In the genomic region with DNA sequence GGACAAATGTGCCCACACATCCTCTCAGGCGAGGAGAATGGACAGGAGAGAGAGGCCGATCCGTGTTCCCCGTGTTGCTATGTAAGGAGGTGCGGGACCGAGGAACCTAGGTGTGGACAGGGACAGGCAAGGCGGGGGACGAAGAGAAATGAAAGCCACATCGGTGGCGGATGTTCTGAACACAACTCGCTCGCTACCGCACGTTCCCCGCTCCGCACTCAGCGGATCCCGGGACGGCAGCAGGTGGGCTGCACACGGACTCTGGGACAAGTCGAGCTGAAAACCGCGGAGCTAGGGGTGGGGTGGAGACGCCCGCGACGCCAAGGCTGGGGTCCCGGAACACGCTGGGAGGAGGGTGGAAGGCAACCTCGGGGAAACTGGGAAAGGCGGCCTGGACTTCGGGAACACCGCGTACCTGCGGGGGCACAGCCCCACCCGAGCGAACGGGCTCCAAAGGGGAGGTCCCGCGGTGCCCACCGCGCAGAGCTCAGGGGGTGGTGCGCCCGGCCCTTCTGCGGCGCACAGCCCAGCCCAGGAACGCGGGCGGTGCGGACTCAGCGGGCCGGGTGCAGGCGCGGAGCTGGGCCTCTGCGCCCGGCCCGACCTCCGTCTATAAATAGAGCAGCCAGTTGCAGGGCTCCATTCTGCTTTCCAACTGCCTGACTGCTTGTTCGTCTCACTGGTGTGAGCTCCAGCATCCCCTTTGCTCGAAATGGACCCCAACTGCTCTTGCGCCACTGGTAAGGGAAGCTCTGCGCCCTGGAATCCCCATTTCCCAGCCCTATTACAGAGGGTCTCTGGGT, we compare ENCODE assay signal across 8 cellular contexts. TPM values are rescaled to one million over a fixed set of nuclear protein-coding genes. Genes with fewer than 3 reads are reported as not detected.
DNase-seq lines count a peak whose midpoint lies in the region; ATAC-seq and TF ChIP-seq lines count a peak whose summit lies in the region.

Gene MT1E (plus strand): TSS at position 642 of the 803 bp plus-strand sequence. CDS start 71 bp downstream, at position 713.

- in situ Hi-C loops in GM23248 (cut with MboI), result no loop called here

- no peaks in the 10 kb centered on the region for H3K9me2 ChIP-seq in GM23248 (ENCODE audit: insufficient read depth)

- peak within 1 kb of the TSS; percentile 98 for H3K4me2 ChIP-seq in GM23248 (ENCODE audit: unreplicated experiment)
- H3K4me2 ChIP-seq in osteoblast (ENCODE audit: insufficient read depth, low read length), result peak within 1 kb of the TSS; percentile 97

- H3K27ac ChIP-seq in AG04450 (ENCODE audit: low read depth, low read length) (peak within 1 kb of the TSS; percentile 78), GM23248 (peak within 1 kb of the TSS; percentile 98), osteoblast (ENCODE audit: low read depth, low read length) (peak within 1 kb of the TSS; percentile 97), upper lobe of right lung (peak within 1 kb of the TSS; percentile 93)

- H3K4me1 ChIP-seq in GM23248 (ENCODE audit: insufficient read depth), result peaks cover 4% of the 10 kb centered on the region; the same call in 1 of the 2 replicates
- peaks cover 22% of the 10 kb centered on the region for H3K4me1 ChIP-seq in adipocyte (ENCODE audit: control insufficient read depth, insufficient read depth, low read length)
- H3K4me1 ChIP-seq in osteoblast (ENCODE audit: insufficient read depth, low read length), result peaks cover 13% of the 10 kb centered on the region
- peaks cover 6% of the 10 kb centered on the region for H3K4me1 ChIP-seq in upper lobe of right lung

- H3K36me3 ChIP-seq in GM23248 (ENCODE audit: low read depth) (no peaks in the 10 kb centered on the region), adipocyte (ENCODE audit: control insufficient read depth, insufficient read depth, low read length, severe bottlenecking) (no peaks in the 10 kb centered on the region), osteoblast (ENCODE audit: insufficient read depth, low read length) (no peaks in the 10 kb centered on the region), upper lobe of right lung (no peaks in the 10 kb centered on the region)

- WGBS in GM23248 (ENCODE audit: low coverage in 1 of 2, low lambda C conversion rate in 2 of 2, missing lambda C conversion rate in 2 of 2), 2 experiments, result 4 to 5% methylated on average over 48 to 62 of the region's 62 CpGs

- CTCF ChIA-PET in AG04450 (lab: Charles Lee), result interaction anchor here (0.6 to 1.4 kb wide), 4 partner anchors 17 to 111 kb away, joined by 3 to 7 read pairs (median 4); partner anchors contain the start of gene MT2A

- H2AFZ ChIP-seq in GM23248 (peak within 1 kb of the TSS; percentile 89), osteoblast (ENCODE audit: low read length) (peak within 1 kb of the TSS; percentile 95)

- H3F3A ChIP-seq in GM23248 (ENCODE audit: insufficient read depth), result peaks cover 28% of the 10 kb centered on the region

- intact Hi-C loops in cardiac septum (cut with DNase I), result no loop called here
- intact Hi-C loops in upper lobe of right lung (cut with DNase I), result no loop called here

- H3K27me3 ChIP-seq in AG04450 (ENCODE audit: control insufficient read depth, insufficient read depth, low read length), result no peaks in the 10 kb centered on the region
- H3K27me3 ChIP-seq in GM23248 (replicated peaks; ENCODE audit: insufficient read depth), result no peaks in the 10 kb centered on the region
- no peaks in the 10 kb centered on the region for H3K27me3 ChIP-seq in adipocyte (replicated peaks; ENCODE audit: control insufficient read depth, insufficient read depth, low read length)
- no peaks in the 10 kb centered on the region for H3K27me3 ChIP-seq in osteoblast (ENCODE audit: insufficient read depth, low read length)
- H3K27me3 ChIP-seq in upper lobe of right lung, result no peaks in the 10 kb centered on the region

- POLR2A ChIA-PET in AG04450 (lab: Yijun Ruan, JAX), result interaction anchor here (0.6 to 4.8 kb wide), 22 partner anchors 9 to 174 kb away, joined by 3 to 201 read pairs (median 4); partner anchors contain the start of genes MT1F, MT1G, MT1X and MT2A

- no peaks in the 10 kb centered on the region for H3K9me3 ChIP-seq in AG04450 (ENCODE audit: control insufficient read depth, insufficient read depth, low read length)
- H3K9me3 ChIP-seq in GM23248 (ENCODE audit: low read depth), result no peaks in the 10 kb centered on the region
- no peaks in the 10 kb centered on the region for H3K9me3 ChIP-seq in adipocyte (ENCODE audit: control insufficient read depth, low read length)
- H3K9me3 ChIP-seq in osteoblast (ENCODE audit: low read depth, low read length), result no peaks in the 10 kb centered on the region
- no peaks in the 10 kb centered on the region for H3K9me3 ChIP-seq in upper lobe of right lung

- H3K4me3 ChIP-seq in AG04450 (ENCODE audit: low read depth, low read length), result peak within 1 kb of the TSS; percentile 73
- H3K4me3 ChIP-seq in GM23248, result peak within 1 kb of the TSS; percentile 91
- H3K4me3 ChIP-seq in adipocyte (ENCODE audit: low read length), result peak within 1 kb of the TSS; percentile 92
- H3K4me3 ChIP-seq in osteoblast (ENCODE audit: insufficient read depth, low read length), result peak within 1 kb of the TSS; percentile 86
- H3K4me3 ChIP-seq in upper lobe of right lung, result peak within 1 kb of the TSS; percentile 70

- H3K9ac ChIP-seq in GM23248, result peak within 1 kb of the TSS; percentile 96
- H3K9ac ChIP-seq in adipocyte (ENCODE audit: low read length), result peak within 1 kb of the TSS; percentile 98

- no peaks in the 10 kb centered on the region for H4K20me1 ChIP-seq in GM23248 (ENCODE audit: insufficient read depth)
- peaks cover 4% of the 10 kb centered on the region for H4K20me1 ChIP-seq in osteoblast (ENCODE audit: insufficient read depth, low read length)

- no peak for DNase-seq in AG04450 (ENCODE audit: low read depth, low spot score)
- peak; percentile 97 for DNase-seq in GM23248
- peak; percentile 87 for DNase-seq in NOMO-1 treated with DMSO at 0.1 percent for 48 hours (lab: John Stamatoyannopoulos, UW; ENCODE audit: unreplicated experiment)
- DNase-seq in adipocyte (ENCODE audit: low read depth), result peak; percentile 76
- no peak for DNase-seq in cardiac septum (ENCODE audit: low spot score)
- DNase-seq in osteoblast (ENCODE audit: insufficient read length, low spot score, missing footprints), result peak; percentile 98
- DNase-seq in upper lobe of right lung, result peak; percentile 92

- ATAC-seq in upper lobe of right lung (peak; percentile 96), HG02885 (IDR thresholded peaks at IDR 0.05; ENCODE audit: poor library complexity, unreplicated experiment) (no peak)

- peaks cover 11% of the 10 kb centered on the region for H3K79me2 ChIP-seq in GM23248 (ENCODE audit: insufficient read depth)
- peaks cover 17% of the 10 kb centered on the region for H3K79me2 ChIP-seq in osteoblast (ENCODE audit: insufficient read depth, low read length)

- TF ChIP-seq CTCF in AG04450 (IDR thresholded peaks at IDR 0.05; ENCODE audit: low read depth, low read length) (no peak), osteoblast (IDR thresholded peaks at IDR 0.05; ENCODE audit: extremely low read depth, low read depth, low read length) (no peak), upper lobe of right lung (IDR thresholded peaks at IDR 0.05) (no peak)

RNA-seq across cellular contexts. Expression of gene MT1E, which starts in this region (rescaled TPM):
- polyA plus RNA-seq in AG04450 (2011; rRNA removed) (153 and 250 TPM in 2 replicates), GM23248 (2016; fragmentation: Nextera tagmentation; extraction: Ambion mirVana) (329 and 352 TPM in 2 replicates)
- polyA minus RNA-seq in AG04450 (2011; rRNA and poly(A)+ RNA removed), result 51.3 and 58.4 TPM in 2 replicates
- total RNA-seq in GM23248 (2014; rRNA removed; shearing (Covaris generic)), result 178 TPM in 2 replicates
- total RNA-seq in cardiac septum (36.1 TPM), osteoblast (105 and 119 TPM in 2 replicates), upper lobe of right lung (154 TPM)

Comparison
In these comparisons a context has a peak if more than half of its experiments do, and no peak if none do; other contexts are left out.
1. DNase-seq: peak in GM23248 (single experiment), NOMO-1 treated with DMSO at 0.1 percent for 48 hours (single experiment), adipocyte (single experiment), osteoblast (single experiment) and upper lobe of right lung (single experiment); none in AG04450 (single experiment) and cardiac septum (single experiment).
2. Peak in every context shown above with its lines, with median percentiles within 50 percentile points of each other: H3K27ac ChIP-seq and H3K4me3 ChIP-seq.